Comparison of ENCODE assay signal across 29 cellular contexts in genomic region chr11:82080160-82080559, GRCh38.
A peak's percentile ranks its signal among the peaks of the same experiment; 100 is the strongest.
DNase-seq lines count a peak whose midpoint lies in the region; ATAC-seq, FAIRE-seq and TF ChIP-seq lines count a peak whose summit lies in the region.
"Had no signal": no experiment of that assay in that cellular context is flagged by ENCODE, and none has a peak within 500 bp of the region (broad histone marks: within the 10 kb centered on the region; RNA-seq: fewer than 3 reads in every experiment).

No MANE protein-coding gene starts in this region.

- H3K27me3 ChIP-seq in A673 (replicated peaks; ENCODE audit: insufficient read depth, low read depth, low read length, poor library complexity) (no peaks in the 10 kb centered on the region), bronchial epithelial cell (ENCODE audit: control insufficient read depth, insufficient read depth, low read length) (no peaks in the 10 kb centered on the region)
- H3K27me3 ChIP-seq: BLaER1 treated with 17β-estradiol and CSF1 and Interleukin-3, amounts not matched to agents 10 nM and 100 nM; esophagus muscularis mucosa; heart left ventricle; upper lobe of right lung had no signal

- FAIRE-seq in bronchial epithelial cell (lab: Jason Lieb, UNC) (no peak), GM12892 (lab: Jason Lieb, UNC) (no peak)
- FAIRE-seq: A204.1, colon had no signal

- DNase-seq in A673 (ENCODE audit: low spot score) (peak; percentile 35), NCI-H446 (lab: John Stamatoyannopoulos, UW) (peak; percentile 33 to 66), bronchial epithelial cell (ENCODE audit: low read depth) (peak; percentile 11), fibroblast of villous mesenchyme (ENCODE audit: low read depth) (peak; percentile 8), GM12892 (ENCODE audit: insufficient read length) (no peak), UCSD-AML1 (lab: John Stamatoyannopoulos, UW; ENCODE audit: unreplicated experiment) (no peak)
- DNase-seq: activated CD4-positive, alpha-beta T cell treated with anti-CD3 and anti-CD28 coated beads, Interleukin-2, amount 50 U/mL, for 4 hours; activated CD4-positive, CD25-positive, alpha-beta regulatory T cell; activated naive CD8-positive, alpha-beta T cell treated with anti-CD3 and anti-CD28 coated beads for 36 hours; Caco-2; DMS79 treated with DMSO at 0.1 percent for 48 hours; effector memory CD4-positive, alpha-beta T cell; heart left ventricle; NCI-H2081; NCI-H226; nucleus accumbens; PC-3; SIG-M5; stimulated activated CD4-positive, alpha-beta T cell treated with anti-CD3 and anti-CD28 coated beads, Interleukin-2, amount 100 ng/mL, for 24 hours; substantia nigra; SW 1271; upper lobe of right lung had no signal

- CTCF ChIA-PET in A673 (lab: Charles Lee), result interaction anchor here (1.0 to 1.3 kb wide), 2 partner anchors 146 to 616 kb away, joined by 4 to 6 read pairs; no protein-coding TSS in a partner anchor

- BruUV-seq in A673 (replicated peaks; lab: Mats Ljungman, UMichigan), result no TSS peak

- TF ChIP-seq CTCF in A673 (conservative IDR thresholded peaks at IDR 0.05; ENCODE audit: low read depth, low read length) (no peak), bronchial epithelial cell (IDR thresholded peaks at IDR 0.05; ENCODE audit: insufficient read depth, low read length, severe bottlenecking) (no peak), fibroblast of villous mesenchyme (IDR thresholded peaks at IDR 0.05; ENCODE audit: insufficient read depth, low read depth, low read length) (no peak)

- no peak for TF ChIP-seq POLR2A in GM12892 (IDR thresholded peaks at IDR 0.05; ENCODE audit: low read depth, low read length)

- no peaks in the 10 kb centered on the region for H3K9me3 ChIP-seq in A673 (ENCODE audit: low read depth, low read length, poor library complexity, severe bottlenecking)
- H3K9me3 ChIP-seq: Caco-2, esophagus muscularis mucosa, heart left ventricle, upper lobe of right lung had no signal

- H3K4me1 ChIP-seq in A673 (ENCODE audit: insufficient read depth, low read length, poor library complexity, severe bottlenecking), result no peaks in the 10 kb centered on the region
- H3K4me1 ChIP-seq: Caco-2, esophagus muscularis mucosa, heart left ventricle, upper lobe of right lung had no signal

- ATAC-seq in GM21528 (IDR thresholded peaks at IDR 0.05; ENCODE audit: low FRiP score, unreplicated experiment), result no peak
- ATAC-seq in HG02981 (IDR thresholded peaks at IDR 0.05; ENCODE audit: unreplicated experiment), result no peak
- ATAC-seq: heart left ventricle, PC-3, upper lobe of right lung had no signal

- no peak overlapping the region for H3K4me3 ChIP-seq in A673 (ENCODE audit: low read depth, low read length, poor library complexity, severe bottlenecking)
- H3K4me3 ChIP-seq in bronchial epithelial cell (ENCODE audit: low read depth, low read length), result no peak overlapping the region
- no peak overlapping the region for H3K4me3 ChIP-seq in fibroblast of villous mesenchyme (ENCODE audit: low read depth, low read length)
- H3K4me3 ChIP-seq: BLaER1 treated with 17β-estradiol and CSF1 and Interleukin-3, amounts not matched to agents 10 nM and 100 nM; esophagus muscularis mucosa; heart left ventricle; skin epidermis; upper lobe of right lung had no signal

- no peaks in the 10 kb centered on the region for H3K36me3 ChIP-seq in A673 (ENCODE audit: insufficient read depth, low read length, poor library complexity, severe bottlenecking)
- H3K36me3 ChIP-seq in bronchial epithelial cell (ENCODE audit: control insufficient read depth, insufficient read depth, low read length), result no peaks in the 10 kb centered on the region
- H3K36me3 ChIP-seq: esophagus muscularis mucosa, heart left ventricle, upper lobe of right lung had no signal

- intact Hi-C loops in A673 (cut with micrococcal nuclease; ENCODE audit: unreplicated experiment), result loop anchor here (5.0 kb wide), 1 partner anchor 147 kb away; no protein-coding TSS in a partner anchor

- H3K27ac ChIP-seq in A673 (ENCODE audit: low read depth, low read length, poor library complexity, severe bottlenecking), result no peak overlapping the region
- H3K27ac ChIP-seq: BLaER1 treated with 17β-estradiol and CSF1 and Interleukin-3, amounts not matched to agents 10 nM and 100 nM; esophagus muscularis mucosa; heart left ventricle; skin epidermis; upper lobe of right lung had no signal

- POLR2A ChIA-PET in A673 (lab: Charles Lee; ENCODE audit: low non-redundant PET), result no interaction called here

Comparison
In these comparisons a context has a peak if more than half of its experiments do, and no peak if none do; other contexts are left out.
1. DNase-seq: peak in A673 (single experiment), NCI-H446 (2 of 2), bronchial epithelial cell (single experiment) and fibroblast of villous mesenchyme (single experiment); none in GM12892 (single experiment) and UCSD-AML1 (single experiment).